ENCODE assay signal across 1 cellular context in the genomic region with DNA sequence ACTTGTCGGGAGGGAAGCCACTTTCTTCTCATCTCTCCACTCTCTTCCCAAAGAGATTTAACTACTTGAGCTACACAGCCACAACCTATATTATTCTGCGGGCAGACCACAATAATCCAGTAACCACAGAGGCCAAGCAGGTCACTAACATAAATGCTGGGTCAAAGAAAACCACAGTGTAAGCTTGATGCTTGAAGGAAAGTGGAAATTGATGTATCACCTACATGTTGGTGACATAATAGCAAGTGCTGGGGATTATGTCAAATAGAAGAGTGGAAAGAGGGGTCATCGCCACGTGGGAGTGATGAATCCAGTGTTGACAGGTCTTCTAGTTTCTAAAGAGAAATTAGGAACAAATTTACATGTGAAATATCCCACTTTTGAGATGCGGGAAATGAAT.
TF ChIP-seq lines count a peak whose summit lies in the region.

No MANE protein-coding gene starts in this region.

TF ChIP-seq in K562, 482 proteins besides CTCF, POLR2A, EP300 and RAD21 (continued from another document and continues in another):
- TF ChIP-seq, protein P1, sequence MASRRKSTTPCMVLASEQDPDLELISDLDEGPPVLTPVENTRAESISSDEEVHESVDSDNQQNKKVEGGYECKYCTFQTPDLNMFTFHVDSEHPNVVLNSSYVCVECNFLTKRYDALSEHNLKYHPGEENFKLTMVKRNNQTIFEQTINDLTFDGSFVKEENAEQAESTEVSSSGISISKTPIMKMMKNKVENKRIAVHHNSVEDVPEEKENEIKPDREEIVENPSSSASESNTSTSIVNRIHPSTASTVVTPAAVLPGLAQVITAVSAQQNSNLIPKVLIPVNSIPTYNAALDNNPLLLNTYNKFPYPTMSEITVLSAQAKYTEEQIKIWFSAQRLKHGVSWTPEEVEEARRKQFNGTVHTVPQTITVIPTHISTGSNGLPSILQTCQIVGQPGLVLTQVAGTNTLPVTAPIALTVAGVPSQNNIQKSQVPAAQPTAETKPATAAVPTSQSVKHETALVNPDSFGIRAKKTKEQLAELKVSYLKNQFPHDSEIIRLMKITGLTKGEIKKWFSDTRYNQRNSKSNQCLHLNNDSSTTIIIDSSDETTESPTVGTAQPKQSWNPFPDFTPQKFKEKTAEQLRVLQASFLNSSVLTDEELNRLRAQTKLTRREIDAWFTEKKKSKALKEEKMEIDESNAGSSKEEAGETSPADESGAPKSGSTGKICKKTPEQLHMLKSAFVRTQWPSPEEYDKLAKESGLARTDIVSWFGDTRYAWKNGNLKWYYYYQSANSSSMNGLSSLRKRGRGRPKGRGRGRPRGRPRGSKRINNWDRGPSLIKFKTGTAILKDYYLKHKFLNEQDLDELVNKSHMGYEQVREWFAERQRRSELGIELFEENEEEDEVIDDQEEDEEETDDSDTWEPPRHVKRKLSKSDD (conservative IDR thresholded peaks at IDR 0.05; ENCODE audit: low read length): no peak
- no peak for TF ChIP-seq MEF2D (tag; conservative IDR thresholded peaks at IDR 0.05; ENCODE audit: low read depth)
- TF ChIP-seq, protein P2, sequence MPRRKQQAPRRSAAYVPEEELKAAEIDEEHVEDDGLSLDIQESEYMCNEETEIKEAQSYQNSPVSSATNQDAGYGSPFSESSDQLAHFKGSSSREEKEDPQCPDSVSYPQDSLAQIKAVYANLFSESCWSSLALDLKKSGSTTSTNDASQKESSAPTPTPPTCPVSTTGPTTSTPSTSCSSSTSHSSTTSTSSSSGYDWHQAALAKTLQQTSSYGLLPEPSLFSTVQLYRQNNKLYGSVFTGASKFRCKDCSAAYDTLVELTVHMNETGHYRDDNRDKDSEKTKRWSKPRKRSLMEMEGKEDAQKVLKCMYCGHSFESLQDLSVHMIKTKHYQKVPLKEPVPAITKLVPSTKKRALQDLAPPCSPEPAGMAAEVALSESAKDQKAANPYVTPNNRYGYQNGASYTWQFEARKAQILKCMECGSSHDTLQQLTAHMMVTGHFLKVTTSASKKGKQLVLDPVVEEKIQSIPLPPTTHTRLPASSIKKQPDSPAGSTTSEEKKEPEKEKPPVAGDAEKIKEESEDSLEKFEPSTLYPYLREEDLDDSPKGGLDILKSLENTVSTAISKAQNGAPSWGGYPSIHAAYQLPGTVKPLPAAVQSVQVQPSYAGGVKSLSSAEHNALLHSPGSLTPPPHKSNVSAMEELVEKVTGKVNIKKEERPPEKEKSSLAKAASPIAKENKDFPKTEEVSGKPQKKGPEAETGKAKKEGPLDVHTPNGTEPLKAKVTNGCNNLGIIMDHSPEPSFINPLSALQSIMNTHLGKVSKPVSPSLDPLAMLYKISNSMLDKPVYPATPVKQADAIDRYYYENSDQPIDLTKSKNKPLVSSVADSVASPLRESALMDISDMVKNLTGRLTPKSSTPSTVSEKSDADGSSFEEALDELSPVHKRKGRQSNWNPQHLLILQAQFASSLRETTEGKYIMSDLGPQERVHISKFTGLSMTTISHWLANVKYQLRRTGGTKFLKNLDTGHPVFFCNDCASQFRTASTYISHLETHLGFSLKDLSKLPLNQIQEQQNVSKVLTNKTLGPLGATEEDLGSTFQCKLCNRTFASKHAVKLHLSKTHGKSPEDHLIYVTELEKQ (CRISPR knock-in tag; IDR thresholded peaks at IDR 0.05): no peak
- no peak for TF ChIP-seq HLTF (IDR thresholded peaks at IDR 0.05)
- TF ChIP-seq, protein P3, sequence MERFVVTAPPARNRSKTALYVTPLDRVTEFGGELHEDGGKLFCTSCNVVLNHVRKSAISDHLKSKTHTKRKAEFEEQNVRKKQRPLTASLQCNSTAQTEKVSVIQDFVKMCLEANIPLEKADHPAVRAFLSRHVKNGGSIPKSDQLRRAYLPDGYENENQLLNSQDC (CRISPR knock-in tag; IDR thresholded peaks at IDR 0.05): no peak
- TF ChIP-seq L3MBTL2 (IDR thresholded peaks at IDR 0.05): no peak
- TF ChIP-seq ZNF274 (IDR thresholded peaks at IDR 0.05; ENCODE audit: borderline replicate concordance, low read depth, low read length): no peak
- TF ChIP-seq HSF4 (CRISPR knock-in tag; IDR thresholded peaks at IDR 0.05; ENCODE audit: borderline replicate concordance): no peak
- TF ChIP-seq ZNF740 (CRISPR knock-in tag; IDR thresholded peaks at IDR 0.05): no peak
- no peak for TF ChIP-seq ZNF740 (tag; IDR thresholded peaks at IDR 0.05)
- TF ChIP-seq PHF21A (IDR thresholded peaks at IDR 0.05; ENCODE audit: borderline replicate concordance, low read depth): no peak
- no peak for TF ChIP-seq TCFL5 (CRISPR knock-in tag; conservative IDR thresholded peaks at IDR 0.05)
- TF ChIP-seq ZNF551 (CRISPR knock-in tag; IDR thresholded peaks at IDR 0.05): no peak
- TF ChIP-seq PCBP1 (IDR thresholded peaks at IDR 0.05; ENCODE audit: low read depth, low read length, poor library complexity, severe bottlenecking): no peak
- TF ChIP-seq ZNF76 (CRISPR knock-in tag; IDR thresholded peaks at IDR 0.05; ENCODE audit: borderline replicate concordance): no peak
- TF ChIP-seq ZNF282 (CRISPR knock-in tag; IDR thresholded peaks at IDR 0.05): no peak
- no peak for TF ChIP-seq HDAC3 (IDR thresholded peaks at IDR 0.05; ENCODE audit: borderline replicate concordance, partially characterized antibody)
- TF ChIP-seq MAFK (IDR thresholded peaks at IDR 0.05; ENCODE audit: low read length): 0 out of 2 replicates have a peak, but pooled peaks have one; percentile 14
- TF ChIP-seq FOXK1 (CRISPR knock-in tag; IDR thresholded peaks at IDR 0.05; ENCODE audit: borderline replicate concordance): no peak
- TF ChIP-seq PTRF (tag; IDR thresholded peaks at IDR 0.05): no peak
- no peak for TF ChIP-seq ELF4 (CRISPR knock-in tag; IDR thresholded peaks at IDR 0.05)
- TF ChIP-seq TEAD1 (CRISPR knock-in tag; IDR thresholded peaks at IDR 0.05): no peak
- TF ChIP-seq BRD9 (IDR thresholded peaks at IDR 0.05; ENCODE audit: low read depth, partially characterized antibody): no peak
- no peak for TF ChIP-seq TAF15 (IDR thresholded peaks at IDR 0.05; ENCODE audit: low read depth, low read length)
- TF ChIP-seq ZNF668 (CRISPR knock-in tag; IDR thresholded peaks at IDR 0.05): no peak
- TF ChIP-seq ZNF384 (IDR thresholded peaks at IDR 0.05; ENCODE audit: low read depth, low read length): no peak
- TF ChIP-seq, protein P4, sequence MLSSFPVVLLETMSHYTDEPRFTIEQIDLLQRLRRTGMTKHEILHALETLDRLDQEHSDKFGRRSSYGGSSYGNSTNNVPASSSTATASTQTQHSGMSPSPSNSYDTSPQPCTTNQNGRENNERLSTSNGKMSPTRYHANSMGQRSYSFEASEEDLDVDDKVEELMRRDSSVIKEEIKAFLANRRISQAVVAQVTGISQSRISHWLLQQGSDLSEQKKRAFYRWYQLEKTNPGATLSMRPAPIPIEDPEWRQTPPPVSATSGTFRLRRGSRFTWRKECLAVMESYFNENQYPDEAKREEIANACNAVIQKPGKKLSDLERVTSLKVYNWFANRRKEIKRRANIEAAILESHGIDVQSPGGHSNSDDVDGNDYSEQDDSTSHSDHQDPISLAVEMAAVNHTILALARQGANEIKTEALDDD (IDR thresholded peaks at IDR 0.05): 0 out of 2 replicates have a peak, but pooled peaks have one; percentile 19
- TF ChIP-seq NCOA2 (IDR thresholded peaks at IDR 0.05; ENCODE audit: partially characterized antibody in 2 of 2): no peak
- TF ChIP-seq, protein P5, sequence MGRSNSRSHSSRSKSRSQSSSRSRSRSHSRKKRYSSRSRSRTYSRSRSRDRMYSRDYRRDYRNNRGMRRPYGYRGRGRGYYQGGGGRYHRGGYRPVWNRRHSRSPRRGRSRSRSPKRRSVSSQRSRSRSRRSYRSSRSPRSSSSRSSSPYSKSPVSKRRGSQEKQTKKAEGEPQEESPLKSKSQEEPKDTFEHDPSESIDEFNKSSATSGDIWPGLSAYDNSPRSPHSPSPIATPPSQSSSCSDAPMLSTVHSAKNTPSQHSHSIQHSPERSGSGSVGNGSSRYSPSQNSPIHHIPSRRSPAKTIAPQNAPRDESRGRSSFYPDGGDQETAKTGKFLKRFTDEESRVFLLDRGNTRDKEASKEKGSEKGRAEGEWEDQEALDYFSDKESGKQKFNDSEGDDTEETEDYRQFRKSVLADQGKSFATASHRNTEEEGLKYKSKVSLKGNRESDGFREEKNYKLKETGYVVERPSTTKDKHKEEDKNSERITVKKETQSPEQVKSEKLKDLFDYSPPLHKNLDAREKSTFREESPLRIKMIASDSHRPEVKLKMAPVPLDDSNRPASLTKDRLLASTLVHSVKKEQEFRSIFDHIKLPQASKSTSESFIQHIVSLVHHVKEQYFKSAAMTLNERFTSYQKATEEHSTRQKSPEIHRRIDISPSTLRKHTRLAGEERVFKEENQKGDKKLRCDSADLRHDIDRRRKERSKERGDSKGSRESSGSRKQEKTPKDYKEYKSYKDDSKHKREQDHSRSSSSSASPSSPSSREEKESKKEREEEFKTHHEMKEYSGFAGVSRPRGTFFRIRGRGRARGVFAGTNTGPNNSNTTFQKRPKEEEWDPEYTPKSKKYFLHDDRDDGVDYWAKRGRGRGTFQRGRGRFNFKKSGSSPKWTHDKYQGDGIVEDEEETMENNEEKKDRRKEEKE (IDR thresholded peaks at IDR 0.05; ENCODE audit: borderline replicate concordance in 1 of 2, control insufficient read depth in 1 of 2, low read depth in 2 of 2, low read length in 1 of 2): no peak
- TF ChIP-seq ZNF507 (tag; conservative IDR thresholded peaks at IDR 0.05): no peak
- TF ChIP-seq, protein P6, sequence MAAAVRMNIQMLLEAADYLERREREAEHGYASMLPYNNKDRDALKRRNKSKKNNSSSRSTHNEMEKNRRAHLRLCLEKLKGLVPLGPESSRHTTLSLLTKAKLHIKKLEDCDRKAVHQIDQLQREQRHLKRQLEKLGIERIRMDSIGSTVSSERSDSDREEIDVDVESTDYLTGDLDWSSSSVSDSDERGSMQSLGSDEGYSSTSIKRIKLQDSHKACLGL (CRISPR knock-in tag; IDR thresholded peaks at IDR 0.05; ENCODE audit: borderline replicate concordance, poor library complexity, severe bottlenecking): no peak
- no peak for TF ChIP-seq KDM2B (CRISPR knock-in tag; IDR thresholded peaks at IDR 0.05)
- peak; percentile 33 for TF ChIP-seq FOSL1 (tag; conservative IDR thresholded peaks at IDR 0.05)
- TF ChIP-seq, protein P7, sequence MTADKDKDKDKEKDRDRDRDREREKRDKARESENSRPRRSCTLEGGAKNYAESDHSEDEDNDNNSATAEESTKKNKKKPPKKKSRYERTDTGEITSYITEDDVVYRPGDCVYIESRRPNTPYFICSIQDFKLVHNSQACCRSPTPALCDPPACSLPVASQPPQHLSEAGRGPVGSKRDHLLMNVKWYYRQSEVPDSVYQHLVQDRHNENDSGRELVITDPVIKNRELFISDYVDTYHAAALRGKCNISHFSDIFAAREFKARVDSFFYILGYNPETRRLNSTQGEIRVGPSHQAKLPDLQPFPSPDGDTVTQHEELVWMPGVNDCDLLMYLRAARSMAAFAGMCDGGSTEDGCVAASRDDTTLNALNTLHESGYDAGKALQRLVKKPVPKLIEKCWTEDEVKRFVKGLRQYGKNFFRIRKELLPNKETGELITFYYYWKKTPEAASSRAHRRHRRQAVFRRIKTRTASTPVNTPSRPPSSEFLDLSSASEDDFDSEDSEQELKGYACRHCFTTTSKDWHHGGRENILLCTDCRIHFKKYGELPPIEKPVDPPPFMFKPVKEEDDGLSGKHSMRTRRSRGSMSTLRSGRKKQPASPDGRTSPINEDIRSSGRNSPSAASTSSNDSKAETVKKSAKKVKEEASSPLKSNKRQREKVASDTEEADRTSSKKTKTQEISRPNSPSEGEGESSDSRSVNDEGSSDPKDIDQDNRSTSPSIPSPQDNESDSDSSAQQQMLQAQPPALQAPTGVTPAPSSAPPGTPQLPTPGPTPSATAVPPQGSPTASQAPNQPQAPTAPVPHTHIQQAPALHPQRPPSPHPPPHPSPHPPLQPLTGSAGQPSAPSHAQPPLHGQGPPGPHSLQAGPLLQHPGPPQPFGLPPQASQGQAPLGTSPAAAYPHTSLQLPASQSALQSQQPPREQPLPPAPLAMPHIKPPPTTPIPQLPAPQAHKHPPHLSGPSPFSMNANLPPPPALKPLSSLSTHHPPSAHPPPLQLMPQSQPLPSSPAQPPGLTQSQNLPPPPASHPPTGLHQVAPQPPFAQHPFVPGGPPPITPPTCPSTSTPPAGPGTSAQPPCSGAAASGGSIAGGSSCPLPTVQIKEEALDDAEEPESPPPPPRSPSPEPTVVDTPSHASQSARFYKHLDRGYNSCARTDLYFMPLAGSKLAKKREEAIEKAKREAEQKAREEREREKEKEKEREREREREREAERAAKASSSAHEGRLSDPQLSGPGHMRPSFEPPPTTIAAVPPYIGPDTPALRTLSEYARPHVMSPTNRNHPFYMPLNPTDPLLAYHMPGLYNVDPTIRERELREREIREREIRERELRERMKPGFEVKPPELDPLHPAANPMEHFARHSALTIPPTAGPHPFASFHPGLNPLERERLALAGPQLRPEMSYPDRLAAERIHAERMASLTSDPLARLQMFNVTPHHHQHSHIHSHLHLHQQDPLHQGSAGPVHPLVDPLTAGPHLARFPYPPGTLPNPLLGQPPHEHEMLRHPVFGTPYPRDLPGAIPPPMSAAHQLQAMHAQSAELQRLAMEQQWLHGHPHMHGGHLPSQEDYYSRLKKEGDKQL (CRISPR knock-in tag; IDR thresholded peaks at IDR 0.05; ENCODE audit: borderline replicate concordance): no peak
- TF ChIP-seq ZNF140 (CRISPR knock-in tag; IDR thresholded peaks at IDR 0.05): no peak
- no peak for TF ChIP-seq ZNF23 (CRISPR knock-in tag; IDR thresholded peaks at IDR 0.05)
- no peak for TF ChIP-seq SAFB (IDR thresholded peaks at IDR 0.05; ENCODE audit: borderline replicate concordance, low read depth, low read length)
- no peak for TF ChIP-seq ZNF584 (CRISPR knock-in tag; IDR thresholded peaks at IDR 0.05; ENCODE audit: low read depth)
- TF ChIP-seq POLR3G (IDR thresholded peaks at IDR 0.05; ENCODE audit: extremely low read depth, insufficient read length, insufficient replicate concordance): no peak
- no peak for TF ChIP-seq CHD2 (IDR thresholded peaks at IDR 0.05; ENCODE audit: low read depth, low read length)
- TF ChIP-seq SMC3 (conservative IDR thresholded peaks at IDR 0.05; ENCODE audit: insufficient read depth, low read depth, low read length): no peak
- TF ChIP-seq CBX1 (IDR thresholded peaks at IDR 0.05; ENCODE audit: low read depth): no peak
- TF ChIP-seq ZSCAN32 (CRISPR knock-in tag; IDR thresholded peaks at IDR 0.05): no peak
- TF ChIP-seq CREBBP (IDR thresholded peaks at IDR 0.05; ENCODE audit: low read depth, low read length): no peak
- TF ChIP-seq, protein P8, sequence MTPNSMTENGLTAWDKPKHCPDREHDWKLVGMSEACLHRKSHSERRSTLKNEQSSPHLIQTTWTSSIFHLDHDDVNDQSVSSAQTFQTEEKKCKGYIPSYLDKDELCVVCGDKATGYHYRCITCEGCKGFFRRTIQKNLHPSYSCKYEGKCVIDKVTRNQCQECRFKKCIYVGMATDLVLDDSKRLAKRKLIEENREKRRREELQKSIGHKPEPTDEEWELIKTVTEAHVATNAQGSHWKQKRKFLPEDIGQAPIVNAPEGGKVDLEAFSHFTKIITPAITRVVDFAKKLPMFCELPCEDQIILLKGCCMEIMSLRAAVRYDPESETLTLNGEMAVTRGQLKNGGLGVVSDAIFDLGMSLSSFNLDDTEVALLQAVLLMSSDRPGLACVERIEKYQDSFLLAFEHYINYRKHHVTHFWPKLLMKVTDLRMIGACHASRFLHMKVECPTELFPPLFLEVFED (CRISPR knock-in tag; conservative IDR thresholded peaks at IDR 0.05): no peak
- peak; percentile 72 for TF ChIP-seq SOX6 (IDR thresholded peaks at IDR 0.05)
- TF ChIP-seq RBBP5 (IDR thresholded peaks at IDR 0.05; ENCODE audit: borderline replicate concordance, insufficient read depth, low read length, poor library complexity, severe bottlenecking): no peak
